Comparison of ENCODE assay signal across 1 cellular context in the genomic region with DNA sequence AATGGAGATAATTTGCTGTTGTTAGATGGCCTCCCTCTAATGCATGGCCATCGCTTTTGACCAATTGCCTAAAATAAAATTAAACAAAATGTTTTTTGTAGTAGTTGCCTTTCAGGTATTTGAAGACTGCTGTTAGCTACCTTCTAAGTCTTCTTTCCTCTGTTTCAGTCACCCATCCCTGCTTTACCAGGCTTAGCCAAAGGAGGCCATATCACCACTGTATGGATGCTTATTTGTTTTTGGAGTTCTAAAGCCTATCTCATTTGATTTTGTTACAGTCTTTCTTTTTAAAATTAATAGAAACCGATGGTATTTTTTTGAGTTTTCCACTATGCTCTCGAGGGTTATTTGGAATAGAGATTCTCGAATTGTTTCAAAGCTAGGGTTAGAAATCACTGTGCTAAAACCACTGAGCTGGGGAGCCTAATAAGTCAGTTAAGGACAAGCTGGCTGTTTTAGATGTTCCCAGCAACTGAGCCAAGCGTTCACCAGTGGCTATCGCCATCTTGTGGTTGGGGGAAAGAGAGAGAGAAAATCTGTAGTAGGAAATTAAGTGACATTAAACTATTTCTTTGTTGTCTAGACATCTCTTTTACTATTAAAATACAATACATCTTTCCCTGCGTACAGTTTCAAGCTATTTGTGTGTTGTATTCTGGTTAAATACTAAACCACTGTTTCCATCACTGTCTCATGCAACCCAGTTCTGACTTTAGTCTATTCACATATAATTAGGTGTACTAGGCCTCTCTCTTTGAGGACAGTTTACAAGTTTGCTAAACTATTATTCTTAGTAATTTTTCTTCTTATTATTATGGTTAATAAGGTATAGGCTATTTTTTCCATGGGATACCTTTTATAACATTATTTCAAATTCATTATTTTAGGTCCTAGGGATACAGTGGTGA.
TF ChIP-seq lines count a peak whose summit lies in the region.

No MANE protein-coding gene starts in this region.

TF ChIP-seq in IMR-90, 13 proteins besides CTCF, POLR2A, EP300 and RAD21:
- TF ChIP-seq NFE2L2 (IDR thresholded peaks at IDR 0.05; ENCODE audit: low read depth, low read length) (no peak), SMC3 (IDR thresholded peaks at IDR 0.05; ENCODE audit: low read depth, low read length) (peak; percentile 30; the same call in 1 of the 2 replicates)
TF ChIP-seq in IMR-90: peak in this region for 1.
